In the genomic region with DNA sequence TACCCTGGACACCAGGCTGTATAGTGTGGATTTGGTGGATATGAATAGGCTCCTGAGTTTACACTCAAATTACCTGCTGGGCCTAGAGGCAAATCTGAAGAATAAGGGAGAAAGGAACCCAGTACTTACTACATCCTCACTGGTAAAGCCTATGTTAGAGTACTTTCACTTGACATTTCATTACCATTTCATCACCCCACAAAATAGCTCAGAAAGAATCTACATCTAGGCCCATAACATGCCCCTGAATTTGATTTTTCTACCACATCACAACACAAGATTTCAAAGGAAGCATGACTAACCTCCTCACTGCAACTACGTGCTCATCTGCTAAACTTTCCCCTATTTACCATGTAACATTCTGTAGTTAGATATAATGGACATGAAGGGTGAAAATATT, we compare ENCODE assay signal across 12 cellular contexts. TPM values are rescaled to one million over a fixed set of nuclear protein-coding genes. Genes with fewer than 3 reads are reported as not detected.
DNase-seq lines count a peak whose midpoint lies in the region; TF ChIP-seq lines count a peak whose summit lies in the region.
"Had no signal": no experiment of that assay in that cellular context is flagged by ENCODE, and none has a peak within 500 bp of the region (broad histone marks: within the 10 kb centered on the region; RNA-seq: fewer than 3 reads in every experiment).

No MANE protein-coding gene starts in this region.

- CTCF ChIA-PET in AG04450 (lab: Charles Lee) = no interaction called here

- H3K4me3 ChIP-seq in AG04450 (ENCODE audit: low read depth, low read length) (no peak overlapping the region), fibroblast of mammary gland (ENCODE audit: control insufficient read depth, low read depth, low read length) (no peak overlapping the region), tibial nerve (no peak overlapping the region)

- H3K27me3 Mint-ChIP-seq in T-helper 1 cell treated with Interleukin-12 subunit alpha and Interleukin-12 subunit beta and Interleukin-4 antibody, amounts not matched to agents 30 μg/mL and 1 μg/mL, for 36 hours (ENCODE audit: low read depth) = no peaks in the 10 kb centered on the region
- H3K27me3 Mint-ChIP-seq in CD14-positive monocyte (ENCODE audit: low read depth in 3 of 3) = no peaks in the 10 kb centered on the region

- intact Hi-C loops in CD14-positive monocyte (cut with micrococcal nuclease) = no loop called here

- TF ChIP-seq CTCF in AG04450 (IDR thresholded peaks at IDR 0.05; ENCODE audit: low read depth, low read length) (no peak), fibroblast of mammary gland (conservative IDR thresholded peaks at IDR 0.05; ENCODE audit: control insufficient read depth, insufficient read depth, low read depth, low read length) (no peak), CD14-positive monocyte (IDR thresholded peaks at IDR 0.05) (no peak), tibial nerve (IDR thresholded peaks at IDR 0.05) (no peak)

- no peaks in the 10 kb centered on the region for H3K36me3 ChIP-seq in tibial nerve

- peaks cover 0 to 26% (median 2%) of the 10 kb centered on the region in 4 donors for H3K4me1 ChIP-seq in tibial nerve

- TF ChIP-seq POLR2A in tibial nerve (IDR thresholded peaks at IDR 0.05) = no peak

- WGBS in tibial nerve, 2 donors = 76 to 78% methylated on average over 1 of the region's 1 CpG

- DNase-seq in AG04450 (ENCODE audit: low read depth, low spot score) (peak; percentile 43), GM03348 (ENCODE audit: low spot score) (peak; percentile 53), fibroblast of mammary gland (ENCODE audit: low read depth) (peak; percentile 87), CD14-positive monocyte (ENCODE audit: low spot score) (no peak), T-helper 9 cell (no peak), tibial nerve (ENCODE audit: low spot score in 2 of 2) (no peak), substantia nigra (lab: John Stamatoyannopoulos, UW) (no peak)
- DNase-seq: activated gamma-delta T cell, DMS53, MM.1S had no signal

- TF ChIP-seq EP300 in tibial nerve (IDR thresholded peaks at IDR 0.05) = no peak

- peaks cover 33% of the 10 kb centered on the region for H3K4me1 Mint-ChIP-seq in T-helper 1 cell treated with Interleukin-12 subunit alpha and Interleukin-12 subunit beta and Interleukin-4 antibody, amounts not matched to agents 30 μg/mL and 1 μg/mL, for 36 hours (ENCODE audit: low read depth)
- H3K4me1 Mint-ChIP-seq in CD14-positive monocyte = peaks cover 19% of the 10 kb centered on the region

- peaks cover 10% of the 10 kb centered on the region for H3K9me3 Mint-ChIP-seq in T-helper 1 cell treated with Interleukin-12 subunit alpha and Interleukin-12 subunit beta and Interleukin-4 antibody, amounts not matched to agents 30 μg/mL and 1 μg/mL, for 36 hours
- peaks cover 0 to 12% (median 0%) of the 10 kb centered on the region in 7 donors for H3K9me3 Mint-ChIP-seq in CD14-positive monocyte

- H3K27ac Mint-ChIP-seq in T-helper 1 cell treated with Interleukin-12 subunit alpha and Interleukin-12 subunit beta and Interleukin-4 antibody, amounts not matched to agents 30 μg/mL and 1 μg/mL, for 36 hours = peak overlapping the region; percentile 53
- peak overlapping the region in 2 of 7 donors; percentile 5 to 37 for H3K27ac Mint-ChIP-seq in CD14-positive monocyte

- H3K27ac ChIP-seq in AG04450 (ENCODE audit: low read depth, low read length) = peak overlapping the region; percentile 82
- H3K27ac ChIP-seq in tibial nerve = no peak overlapping the region
- no peak overlapping the region for H3K27ac ChIP-seq in substantia nigra (ENCODE audit: low read depth, low read length, poor library complexity, severe bottlenecking)

- H3K27me3 ChIP-seq in AG04450 (ENCODE audit: control insufficient read depth, insufficient read depth, low read length) (no peaks in the 10 kb centered on the region), tibial nerve (no peaks in the 10 kb centered on the region)

- H3K36me3 Mint-ChIP-seq in T-helper 1 cell treated with Interleukin-12 subunit alpha and Interleukin-12 subunit beta and Interleukin-4 antibody, amounts not matched to agents 30 μg/mL and 1 μg/mL, for 36 hours (ENCODE audit: low read depth) = peaks cover 12% of the 10 kb centered on the region
- H3K36me3 Mint-ChIP-seq in CD14-positive monocyte = peaks cover 0 to 8% of the 10 kb centered on the region in 2 donors

- peak overlapping the region; percentile 30 for H3K4me3 Mint-ChIP-seq in T-helper 1 cell treated with Interleukin-12 subunit alpha and Interleukin-12 subunit beta and Interleukin-4 antibody, amounts not matched to agents 30 μg/mL and 1 μg/mL, for 36 hours
- H3K4me3 Mint-ChIP-seq in CD14-positive monocyte = no peak overlapping the region
- H3K4me3 Mint-ChIP-seq: nephron had no signal

- H3K9me3 ChIP-seq in AG04450 (ENCODE audit: control insufficient read depth, insufficient read depth, low read length) (no peaks in the 10 kb centered on the region), tibial nerve (peaks cover 0 to 10% (median 0%) of the 10 kb centered on the region in 4 donors)

- POLR2A ChIA-PET in AG04450 (lab: Yijun Ruan, JAX) = no interaction called here

RNA-seq across cellular contexts. Expression of a gene that starts 43.3 kb away (rescaled TPM):
- polyA plus RNA-seq in AG04450 (2011; rRNA removed) (10.4 and 12.4 TPM in 2 replicates), CD14-positive monocyte (1 to 10 TPM; 2.0 to 3.4 TPM)
- 18.7 and 28.1 TPM in 2 replicates for polyA minus RNA-seq in AG04450 (2011; rRNA and poly(A)+ RNA removed)
- total RNA-seq in tibial nerve = 10 to 100 TPM; 20.8 to 36.9 (median 22.4) TPM

Comparison
In these comparisons a context has a peak if more than half of its experiments do, and no peak if none do; other contexts are left out.
1. DNase-seq: peak in AG04450 (single experiment), GM03348 (single experiment) and fibroblast of mammary gland (single experiment); none in CD14-positive monocyte (single experiment), T-helper 9 cell (single experiment), tibial nerve (0 of 2) and substantia nigra (0 of 49).